Comparison of ENCODE assay signal across 2 cellular contexts in the genomic region with DNA sequence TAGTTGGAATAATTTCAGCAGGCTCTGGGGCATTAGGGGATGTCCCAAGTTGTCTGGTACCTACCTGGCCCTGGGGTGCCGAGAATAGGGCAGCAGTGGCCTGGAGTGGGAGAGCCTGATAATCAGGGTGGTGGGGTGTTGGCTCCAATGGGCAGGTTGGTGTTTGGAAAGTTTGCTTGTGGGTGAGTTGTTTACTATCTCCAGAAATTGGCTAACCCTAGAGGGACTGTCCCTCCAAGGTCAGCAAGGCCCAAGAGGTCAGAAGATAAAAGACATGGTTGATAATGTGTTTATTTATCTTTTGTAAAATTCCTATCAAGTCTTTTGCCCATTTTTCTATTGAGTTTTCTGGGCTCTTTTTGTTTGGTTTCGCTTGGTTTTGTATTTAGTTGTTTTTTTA.
A peak's percentile ranks its signal among the peaks of the same experiment; 100 is the strongest.
TF ChIP-seq lines count a peak whose summit lies in the region.

No MANE protein-coding gene starts in this region.

TF ChIP-seq in HepG2, 621 proteins besides CTCF, POLR2A, EP300 and RAD21:
- no peak for TF ChIP-seq ZNF790 (CRISPR knock-in tag; IDR thresholded peaks at IDR 0.05; ENCODE audit: borderline replicate concordance)
- no peak for TF ChIP-seq SOX6 (IDR thresholded peaks at IDR 0.05)
- peak; percentile 25; the same call in 1 of the 2 replicates for TF ChIP-seq SOX6 (CRISPR knock-in tag; IDR thresholded peaks at IDR 0.05)
- no peak for TF ChIP-seq MAFK (conservative IDR thresholded peaks at IDR 0.05 in 1 of 2, IDR thresholded peaks at IDR 0.05 in 1 of 2; ENCODE audit: low read length in 2 of 2)
- TF ChIP-seq SP1 (IDR thresholded peaks at IDR 0.05) = no peak
- TF ChIP-seq SP1 (CRISPR knock-in tag; IDR thresholded peaks at IDR 0.05) = no peak
- peak; percentile 39; the same call in 1 of the 2 replicates for TF ChIP-seq NR2F6 (IDR thresholded peaks at IDR 0.05)
- no peak for TF ChIP-seq NR2F6 (CRISPR knock-in tag; IDR thresholded peaks at IDR 0.05)
- TF ChIP-seq FOXP1 (IDR thresholded peaks at IDR 0.05) = no peak
- TF ChIP-seq FOXP1 (CRISPR knock-in tag; IDR thresholded peaks at IDR 0.05) = peak; percentile 29; the same call in 1 of the 2 replicates
- TF ChIP-seq SALL1 (CRISPR knock-in tag; IDR thresholded peaks at IDR 0.05) = 0 out of 2 replicates have a peak, but pooled peaks have one; percentile 12
- TF ChIP-seq SOX13 (IDR thresholded peaks at IDR 0.05) = no peak
- TF ChIP-seq SOX13 (CRISPR knock-in tag; conservative IDR thresholded peaks at IDR 0.05 in 1 of 2, IDR thresholded peaks at IDR 0.05 in 1 of 2) = peak in 1 of 2 experiments; percentile 33; a peak in 1 of 4 replicates
- TF ChIP-seq TMF1 (CRISPR knock-in tag; IDR thresholded peaks at IDR 0.05; ENCODE audit: low read depth) = no peak
- TF ChIP-seq, protein P1, sequence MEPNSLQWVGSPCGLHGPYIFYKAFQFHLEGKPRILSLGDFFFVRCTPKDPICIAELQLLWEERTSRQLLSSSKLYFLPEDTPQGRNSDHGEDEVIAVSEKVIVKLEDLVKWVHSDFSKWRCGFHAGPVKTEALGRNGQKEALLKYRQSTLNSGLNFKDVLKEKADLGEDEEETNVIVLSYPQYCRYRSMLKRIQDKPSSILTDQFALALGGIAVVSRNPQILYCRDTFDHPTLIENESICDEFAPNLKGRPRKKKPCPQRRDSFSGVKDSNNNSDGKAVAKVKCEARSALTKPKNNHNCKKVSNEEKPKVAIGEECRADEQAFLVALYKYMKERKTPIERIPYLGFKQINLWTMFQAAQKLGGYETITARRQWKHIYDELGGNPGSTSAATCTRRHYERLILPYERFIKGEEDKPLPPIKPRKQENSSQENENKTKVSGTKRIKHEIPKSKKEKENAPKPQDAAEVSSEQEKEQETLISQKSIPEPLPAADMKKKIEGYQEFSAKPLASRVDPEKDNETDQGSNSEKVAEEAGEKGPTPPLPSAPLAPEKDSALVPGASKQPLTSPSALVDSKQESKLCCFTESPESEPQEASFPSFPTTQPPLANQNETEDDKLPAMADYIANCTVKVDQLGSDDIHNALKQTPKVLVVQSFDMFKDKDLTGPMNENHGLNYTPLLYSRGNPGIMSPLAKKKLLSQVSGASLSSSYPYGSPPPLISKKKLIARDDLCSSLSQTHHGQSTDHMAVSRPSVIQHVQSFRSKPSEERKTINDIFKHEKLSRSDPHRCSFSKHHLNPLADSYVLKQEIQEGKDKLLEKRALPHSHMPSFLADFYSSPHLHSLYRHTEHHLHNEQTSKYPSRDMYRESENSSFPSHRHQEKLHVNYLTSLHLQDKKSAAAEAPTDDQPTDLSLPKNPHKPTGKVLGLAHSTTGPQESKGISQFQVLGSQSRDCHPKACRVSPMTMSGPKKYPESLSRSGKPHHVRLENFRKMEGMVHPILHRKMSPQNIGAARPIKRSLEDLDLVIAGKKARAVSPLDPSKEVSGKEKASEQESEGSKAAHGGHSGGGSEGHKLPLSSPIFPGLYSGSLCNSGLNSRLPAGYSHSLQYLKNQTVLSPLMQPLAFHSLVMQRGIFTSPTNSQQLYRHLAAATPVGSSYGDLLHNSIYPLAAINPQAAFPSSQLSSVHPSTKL (CRISPR knock-in tag; IDR thresholded peaks at IDR 0.05) = peak; percentile 16; the same call in 1 of the 2 replicates
- no peak for TF ChIP-seq ZNF383 (CRISPR knock-in tag; IDR thresholded peaks at IDR 0.05; ENCODE audit: borderline replicate concordance)
- TF ChIP-seq TCF7 (IDR thresholded peaks at IDR 0.05; ENCODE audit: low read depth) = 0 out of 2 replicates have a peak, but pooled peaks have one; percentile 17
TF ChIP-seq in HepG2: peak in this region for 7.

TF ChIP-seq in SK-N-SH treated with all-trans-retinoic acid at 6 μM for 48 hours, 23 proteins besides CTCF, POLR2A, EP300 and RAD21:
- no peak for TF ChIP-seq CSDC2 (CRISPR knock-in tag; IDR thresholded peaks at IDR 0.05)
- TF ChIP-seq SNAI2 (CRISPR knock-in tag; IDR thresholded peaks at IDR 0.05) = no peak
- no peak for TF ChIP-seq ZFP3 (CRISPR knock-in tag; IDR thresholded peaks at IDR 0.05)
- TF ChIP-seq BACH2 (CRISPR knock-in tag; IDR thresholded peaks at IDR 0.05; ENCODE audit: borderline replicate concordance) = no peak
- TF ChIP-seq ZC3H10 (CRISPR knock-in tag; IDR thresholded peaks at IDR 0.05) = no peak
- no peak for TF ChIP-seq TCF4 (CRISPR knock-in tag; IDR thresholded peaks at IDR 0.05; ENCODE audit: borderline replicate concordance)
- TF ChIP-seq ZFP30 (CRISPR knock-in tag; IDR thresholded peaks at IDR 0.05) = no peak
- no peak for TF ChIP-seq GLIS3 (CRISPR knock-in tag; IDR thresholded peaks at IDR 0.05)
- TF ChIP-seq, protein P2, sequence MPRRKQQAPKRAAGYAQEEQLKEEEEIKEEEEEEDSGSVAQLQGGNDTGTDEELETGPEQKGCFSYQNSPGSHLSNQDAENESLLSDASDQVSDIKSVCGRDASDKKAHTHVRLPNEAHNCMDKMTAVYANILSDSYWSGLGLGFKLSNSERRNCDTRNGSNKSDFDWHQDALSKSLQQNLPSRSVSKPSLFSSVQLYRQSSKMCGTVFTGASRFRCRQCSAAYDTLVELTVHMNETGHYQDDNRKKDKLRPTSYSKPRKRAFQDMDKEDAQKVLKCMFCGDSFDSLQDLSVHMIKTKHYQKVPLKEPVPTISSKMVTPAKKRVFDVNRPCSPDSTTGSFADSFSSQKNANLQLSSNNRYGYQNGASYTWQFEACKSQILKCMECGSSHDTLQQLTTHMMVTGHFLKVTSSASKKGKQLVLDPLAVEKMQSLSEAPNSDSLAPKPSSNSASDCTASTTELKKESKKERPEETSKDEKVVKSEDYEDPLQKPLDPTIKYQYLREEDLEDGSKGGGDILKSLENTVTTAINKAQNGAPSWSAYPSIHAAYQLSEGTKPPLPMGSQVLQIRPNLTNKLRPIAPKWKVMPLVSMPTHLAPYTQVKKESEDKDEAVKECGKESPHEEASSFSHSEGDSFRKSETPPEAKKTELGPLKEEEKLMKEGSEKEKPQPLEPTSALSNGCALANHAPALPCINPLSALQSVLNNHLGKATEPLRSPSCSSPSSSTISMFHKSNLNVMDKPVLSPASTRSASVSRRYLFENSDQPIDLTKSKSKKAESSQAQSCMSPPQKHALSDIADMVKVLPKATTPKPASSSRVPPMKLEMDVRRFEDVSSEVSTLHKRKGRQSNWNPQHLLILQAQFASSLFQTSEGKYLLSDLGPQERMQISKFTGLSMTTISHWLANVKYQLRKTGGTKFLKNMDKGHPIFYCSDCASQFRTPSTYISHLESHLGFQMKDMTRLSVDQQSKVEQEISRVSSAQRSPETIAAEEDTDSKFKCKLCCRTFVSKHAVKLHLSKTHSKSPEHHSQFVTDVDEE (CRISPR knock-in tag; IDR thresholded peaks at IDR 0.05) = no peak
- no peak for TF ChIP-seq PPARA (CRISPR knock-in tag; IDR thresholded peaks at IDR 0.05; ENCODE audit: borderline replicate concordance)
- TF ChIP-seq TOX (CRISPR knock-in tag; IDR thresholded peaks at IDR 0.05; ENCODE audit: borderline replicate concordance) = no peak
- TF ChIP-seq ISL1 (CRISPR knock-in tag; IDR thresholded peaks at IDR 0.05) = no peak
- TF ChIP-seq, protein P3, sequence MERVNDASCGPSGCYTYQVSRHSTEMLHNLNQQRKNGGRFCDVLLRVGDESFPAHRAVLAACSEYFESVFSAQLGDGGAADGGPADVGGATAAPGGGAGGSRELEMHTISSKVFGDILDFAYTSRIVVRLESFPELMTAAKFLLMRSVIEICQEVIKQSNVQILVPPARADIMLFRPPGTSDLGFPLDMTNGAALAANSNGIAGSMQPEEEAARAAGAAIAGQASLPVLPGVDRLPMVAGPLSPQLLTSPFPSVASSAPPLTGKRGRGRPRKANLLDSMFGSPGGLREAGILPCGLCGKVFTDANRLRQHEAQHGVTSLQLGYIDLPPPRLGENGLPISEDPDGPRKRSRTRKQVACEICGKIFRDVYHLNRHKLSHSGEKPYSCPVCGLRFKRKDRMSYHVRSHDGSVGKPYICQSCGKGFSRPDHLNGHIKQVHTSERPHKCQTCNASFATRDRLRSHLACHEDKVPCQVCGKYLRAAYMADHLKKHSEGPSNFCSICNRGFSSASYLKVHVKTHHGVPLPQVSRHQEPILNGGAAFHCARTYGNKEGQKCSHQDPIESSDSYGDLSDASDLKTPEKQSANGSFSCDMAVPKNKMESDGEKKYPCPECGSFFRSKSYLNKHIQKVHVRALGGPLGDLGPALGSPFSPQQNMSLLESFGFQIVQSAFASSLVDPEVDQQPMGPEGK (CRISPR knock-in tag; IDR thresholded peaks at IDR 0.05; ENCODE audit: borderline replicate concordance) = no peak
- TF ChIP-seq, protein P4, sequence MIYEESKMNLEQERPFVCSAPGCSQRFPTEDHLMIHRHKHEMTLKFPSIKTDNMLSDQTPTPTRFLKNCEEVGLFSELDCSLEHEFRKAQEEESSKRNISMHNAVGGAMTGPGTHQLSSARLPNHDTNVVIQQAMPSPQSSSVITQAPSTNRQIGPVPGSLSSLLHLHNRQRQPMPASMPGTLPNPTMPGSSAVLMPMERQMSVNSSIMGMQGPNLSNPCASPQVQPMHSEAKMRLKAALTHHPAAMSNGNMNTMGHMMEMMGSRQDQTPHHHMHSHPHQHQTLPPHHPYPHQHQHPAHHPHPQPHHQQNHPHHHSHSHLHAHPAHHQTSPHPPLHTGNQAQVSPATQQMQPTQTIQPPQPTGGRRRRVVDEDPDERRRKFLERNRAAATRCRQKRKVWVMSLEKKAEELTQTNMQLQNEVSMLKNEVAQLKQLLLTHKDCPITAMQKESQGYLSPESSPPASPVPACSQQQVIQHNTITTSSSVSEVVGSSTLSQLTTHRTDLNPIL (CRISPR knock-in tag; IDR thresholded peaks at IDR 0.05; ENCODE audit: low read depth) = no peak
- no peak for TF ChIP-seq POU6F1 (CRISPR knock-in tag; IDR thresholded peaks at IDR 0.05; ENCODE audit: borderline replicate concordance, low read depth)
- TF ChIP-seq ZNF565 (CRISPR knock-in tag; conservative IDR thresholded peaks at IDR 0.05; ENCODE audit: low read depth) = no peak
- TF ChIP-seq RARB (CRISPR knock-in tag; IDR thresholded peaks at IDR 0.05) = no peak
- TF ChIP-seq ZNF8 (CRISPR knock-in tag; IDR thresholded peaks at IDR 0.05) = no peak
- no peak for TF ChIP-seq CSRNP3 (CRISPR knock-in tag; IDR thresholded peaks at IDR 0.05)
- TF ChIP-seq ESRRG (CRISPR knock-in tag; IDR thresholded peaks at IDR 0.05) = no peak
